In the genomic region with DNA sequence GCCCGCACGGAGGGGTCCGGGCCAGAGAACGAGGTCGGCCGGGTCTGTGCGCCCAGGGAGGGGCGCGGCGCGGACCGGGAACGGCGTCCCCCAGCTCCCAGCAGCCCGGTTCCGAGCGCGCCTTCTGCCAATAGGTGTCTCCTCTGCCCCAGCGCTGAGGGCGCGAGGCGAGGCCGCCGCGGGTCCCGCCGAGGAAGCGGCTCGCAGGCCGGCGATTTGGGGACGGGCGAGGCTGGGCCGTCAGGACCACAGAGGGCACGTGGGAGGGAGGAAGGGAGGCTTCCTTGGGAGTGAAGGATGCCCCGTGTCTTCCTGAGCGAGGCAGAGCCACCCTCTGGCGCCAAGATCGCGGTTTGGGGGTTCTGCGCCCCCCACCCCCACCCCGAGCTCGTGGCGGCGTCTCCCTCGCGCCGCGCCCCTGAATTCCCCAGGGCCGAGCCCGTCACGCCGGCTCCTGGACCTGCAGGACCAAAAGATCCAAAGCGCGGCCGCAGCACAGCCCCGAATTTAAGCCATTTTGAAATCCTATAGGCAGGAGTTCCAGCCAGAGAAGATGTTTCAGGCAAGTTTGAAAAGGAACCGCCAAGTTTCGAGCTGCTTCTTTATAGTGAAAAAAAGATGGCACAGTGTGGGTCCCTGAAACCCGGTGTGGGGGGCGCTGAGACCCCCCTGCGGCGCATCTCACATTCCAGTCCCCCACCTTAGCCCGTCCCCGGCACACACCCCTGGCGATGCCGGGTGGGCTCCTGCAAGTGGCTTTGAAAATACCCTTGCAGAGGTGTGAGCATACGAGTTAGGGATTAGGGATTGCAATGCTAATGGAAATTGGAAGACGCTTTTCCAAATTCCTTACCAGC, we compare ENCODE assay signal across 8 cellular contexts. TPM values are rescaled to one million over a fixed set of nuclear protein-coding genes. Genes with fewer than 3 reads are reported as not detected.
DNase-seq lines count a peak whose midpoint lies in the region; ATAC-seq and TF ChIP-seq lines count a peak whose summit lies in the region.

No MANE protein-coding gene starts in this region.

- no peak for TF ChIP-seq CTCF in neural progenitor cell (IDR thresholded peaks at IDR 0.05)

- H3K27ac ChIP-seq in neural progenitor cell: no peak overlapping the region

- peaks cover 10% of the 10 kb centered on the region for H3K27me3 Mint-ChIP-seq in activated CD4-positive, alpha-beta T cell treated with anti-CD3 and anti-CD28 coated beads, Interleukin-2, amount 10 ng/mL, durations not matched to agents 24 days and 14 days
- peaks cover 55% of the 10 kb centered on the region for H3K27me3 Mint-ChIP-seq in neural progenitor cell (ENCODE audit: insufficient read depth, low read depth)

- H3K27ac Mint-ChIP-seq in activated CD4-positive, alpha-beta T cell treated with anti-CD3 and anti-CD28 coated beads, Interleukin-2, amount 10 ng/mL, durations not matched to agents 24 days and 14 days: peak overlapping the region; percentile 53
- no peak overlapping the region for H3K27ac Mint-ChIP-seq in neural progenitor cell

- peak overlapping the region; percentile 55 for H3K4me3 ChIP-seq in neural progenitor cell

- ATAC-seq in HG03432 (IDR thresholded peaks at IDR 0.05; ENCODE audit: unreplicated experiment) (peak; percentile 34), HG03175 (IDR thresholded peaks at IDR 0.05; ENCODE audit: unreplicated experiment) (no peak)

- peaks cover 88% of the 10 kb centered on the region for H3K27me3 ChIP-seq in neural progenitor cell

- peak overlapping the region; percentile 81 for H3K4me2 ChIP-seq in neural progenitor cell

- no peaks in the 10 kb centered on the region for H3K9me3 ChIP-seq in ES-I3 (ENCODE audit: control insufficient read depth, insufficient read depth, low read length)
- no peaks in the 10 kb centered on the region for H3K9me3 ChIP-seq in neural progenitor cell (ENCODE audit: low read depth)

- H2AFZ ChIP-seq in neural progenitor cell (replicated peaks): peak overlapping the region; percentile 71

- H3K4me3 Mint-ChIP-seq in activated CD4-positive, alpha-beta T cell treated with anti-CD3 and anti-CD28 coated beads, Interleukin-2, amount 10 ng/mL, durations not matched to agents 24 days and 14 days: peak overlapping the region; percentile 88
- H3K4me3 Mint-ChIP-seq in neural progenitor cell: peak overlapping the region; percentile 75

- H3K9ac ChIP-seq in ES-I3 (ENCODE audit: low read depth, low read length): peak overlapping the region; percentile 53
- H3K9ac ChIP-seq in neural progenitor cell: no peak overlapping the region

- H3K9me3 Mint-ChIP-seq in activated CD4-positive, alpha-beta T cell treated with anti-CD3 and anti-CD28 coated beads, Interleukin-2, amount 10 ng/mL, durations not matched to agents 24 days and 14 days: no peaks in the 10 kb centered on the region
- H3K9me3 Mint-ChIP-seq in neural progenitor cell: peaks cover 2% of the 10 kb centered on the region

- peaks cover 29% of the 10 kb centered on the region for H3K36me3 Mint-ChIP-seq in activated CD4-positive, alpha-beta T cell treated with anti-CD3 and anti-CD28 coated beads, Interleukin-2, amount 10 ng/mL, durations not matched to agents 24 days and 14 days (ENCODE audit: low read depth)
- H3K36me3 Mint-ChIP-seq in neural progenitor cell: no peaks in the 10 kb centered on the region

- no peaks in the 10 kb centered on the region for H3K4me1 ChIP-seq in ES-I3 (ENCODE audit: insufficient read depth, low read length)
- peaks cover 16% of the 10 kb centered on the region for H3K4me1 ChIP-seq in neural progenitor cell

- intact Hi-C loops in activated CD4-positive, alpha-beta T cell treated with anti-CD3 and anti-CD28 coated beads, Interleukin-2, amount 10 ng/mL, durations not matched to agents 24 days and 14 days (cut with micrococcal nuclease): loop anchor here (10.0 kb wide), 1 partner anchor 558 kb away; the partner anchor contains the start of gene SLC66A2

- peak; percentile 87 for DNase-seq in activated CD4-positive, alpha-beta T cell treated with anti-CD3 and anti-CD28 coated beads, Interleukin-2, amount 10 ng/mL, durations not matched to agents 24 days and 14 days
- DNase-seq in fibroblast of gingiva (ENCODE audit: low read depth) (peak; percentile 38), neural progenitor cell (ENCODE audit: low spot score) (peak; percentile 82), NCI-H774 (lab: John Stamatoyannopoulos, UW) (no peak), COR-L47 (lab: John Stamatoyannopoulos, UW) (no peak)

- peaks cover 28% of the 10 kb centered on the region for H3K4me1 Mint-ChIP-seq in activated CD4-positive, alpha-beta T cell treated with anti-CD3 and anti-CD28 coated beads, Interleukin-2, amount 10 ng/mL, durations not matched to agents 24 days and 14 days
- peaks cover 23% of the 10 kb centered on the region for H3K4me1 Mint-ChIP-seq in neural progenitor cell

- peaks cover 44% of the 10 kb centered on the region for H3F3A ChIP-seq in neural progenitor cell (ENCODE audit: low read depth)

- H3K36me3 ChIP-seq in ES-I3 (ENCODE audit: insufficient read depth, low read length) (no peaks in the 10 kb centered on the region), neural progenitor cell (no peaks in the 10 kb centered on the region)

- H4K20me1 ChIP-seq in neural progenitor cell (ENCODE audit: low read depth): peaks cover 57% of the 10 kb centered on the region

- H3K79me2 ChIP-seq in neural progenitor cell (ENCODE audit: low read depth): no peaks in the 10 kb centered on the region

RNA-seq across cellular contexts. Expression of gene NFATC1, which starts 0.9 kb away (rescaled TPM):
- total RNA-seq in activated CD4-positive, alpha-beta T cell treated with anti-CD3 and anti-CD28 coated beads, Interleukin-2, amount 10 ng/mL, durations not matched to agents 24 days and 14 days: 105 and 107 TPM in 2 replicates
- total RNA-seq in neural progenitor cell (ENCODE audit: low replicate concordance): 2.2 and 2.3 TPM in 2 replicates

Comparison
In these comparisons a context has a peak if more than half of its experiments do, and no peak if none do; other contexts are left out.
1. DNase-seq: peak in activated CD4-positive, alpha-beta T cell treated with anti-CD3 and anti-CD28 coated beads, Interleukin-2, amount 10 ng/mL, durations not matched to agents 24 days and 14 days (single experiment), fibroblast of gingiva (single experiment) and neural progenitor cell (single experiment); none in NCI-H774 (single experiment) and COR-L47 (single experiment).
2. RNA of gene NFATC1, which starts 0.9 kb away (total RNA-seq): 105 to 107 TPM in activated CD4-positive, alpha-beta T cell treated with anti-CD3 and anti-CD28 coated beads, Interleukin-2, amount 10 ng/mL, durations not matched to agents 24 days and 14 days; 2.2 to 2.3 TPM in neural progenitor cell; every median in the first group is over 10 times any median in the second.